Comparison of ENCODE assay signal across 16 cellular contexts in genomic region chr14:97539884-97540283, GRCh38.
DNase-seq lines count a peak whose midpoint lies in the region; ATAC-seq and TF ChIP-seq lines count a peak whose summit lies in the region.
"Had no signal": no experiment of that assay in that cellular context is flagged by ENCODE, and none has a peak within 500 bp of the region (broad histone marks: within the 10 kb centered on the region; RNA-seq: fewer than 3 reads in every experiment).

No MANE protein-coding gene starts in this region.

- BruUV-seq in PC-3 (replicated peaks; lab: Mats Ljungman, UMichigan) = no TSS peak

- no peak for TF ChIP-seq POLR2A in esophagus squamous epithelium (IDR thresholded peaks at IDR 0.05)

- H3K36me3 ChIP-seq in PC-3 (ENCODE audit: low read depth, low read length) = no peaks in the 10 kb centered on the region
- H3K36me3 ChIP-seq in neutrophil = no peaks in the 10 kb centered on the region
- H3K36me3 ChIP-seq in esophagus squamous epithelium = no peaks in the 10 kb centered on the region
- H3K36me3 ChIP-seq: BLaER1 had no signal

- no peaks in the 10 kb centered on the region for H3K9me2 ChIP-seq in PC-3 (replicated peaks; ENCODE audit: low read length)

- H3K9me3 ChIP-seq in PC-3 (ENCODE audit: low read length) = no peaks in the 10 kb centered on the region
- H3K9me3 ChIP-seq in neutrophil = no peaks in the 10 kb centered on the region
- no peaks in the 10 kb centered on the region for H3K9me3 ChIP-seq in esophagus squamous epithelium
- H3K9me3 ChIP-seq: BLaER1 had no signal

- DNase-seq in PC-3 (peak; percentile 57), SW480 (ENCODE audit: low spot score) (peak; percentile 16), epithelial cell of esophagus (ENCODE audit: low read depth) (peak; percentile 2), putamen (ENCODE audit: low spot score) (no peak), NK-92 (lab: John Stamatoyannopoulos, UW; ENCODE audit: unreplicated experiment) (no peak), esophagus squamous epithelium (lab: John Stamatoyannopoulos, UW) (no peak)
- DNase-seq: 8988T; CD4-positive, alpha-beta memory T cell; DMS153; DMS79; GF-D8; H9 had no signal

- no peak overlapping the region for H2AFZ ChIP-seq in PC-3 (ENCODE audit: low read length)

- no peak for TF ChIP-seq CTCF in PC-3 (conservative IDR thresholded peaks at IDR 0.05; ENCODE audit: low read depth, low read length)
- no peak for TF ChIP-seq CTCF in epithelial cell of esophagus (IDR thresholded peaks at IDR 0.05; ENCODE audit: insufficient read depth, low read depth, low read length, missing control alignments)
- no peak for TF ChIP-seq CTCF in neutrophil (IDR thresholded peaks at IDR 0.05)
- no peak for TF ChIP-seq CTCF in esophagus squamous epithelium (IDR thresholded peaks at IDR 0.05)

- WGBS in esophagus squamous epithelium, 2 donors = 46 to 60% methylated on average over 3 of the region's 3 CpGs

- intact Hi-C loops in PC-3 (cut with micrococcal nuclease) (no loop called here), esophagus squamous epithelium (cut with DNase I) (no loop called here)

- H3K27ac ChIP-seq in PC-3 (ENCODE audit: low read length) (no peak overlapping the region), neutrophil (peak overlapping the region; percentile 61), esophagus squamous epithelium (no peak overlapping the region)
- H3K27ac ChIP-seq: BLaER1 had no signal

- H4K20me1 ChIP-seq in PC-3 (ENCODE audit: low read length) = no peaks in the 10 kb centered on the region
- H4K20me1 ChIP-seq: BLaER1 had no signal

- POLR2A ChIA-PET in PC-3 (lab: Charles Lee; ENCODE audit: unreplicated experiment) = no interaction called here

- no peaks in the 10 kb centered on the region for H3K79me2 ChIP-seq in PC-3 (ENCODE audit: low read length)

- H3K27me3 ChIP-seq in PC-3 (ENCODE audit: low read length) = peaks cover 69% of the 10 kb centered on the region
- no peaks in the 10 kb centered on the region for H3K27me3 ChIP-seq in neutrophil
- peaks cover 0 to 13% (median 0%) of the 10 kb centered on the region in 4 donors for H3K27me3 ChIP-seq in esophagus squamous epithelium
- H3K27me3 ChIP-seq: BLaER1 had no signal

- no peak overlapping the region for H3K9ac ChIP-seq in PC-3 (ENCODE audit: low read length)
- H3K9ac ChIP-seq: BLaER1 had no signal

- no peak overlapping the region for H3K4me3 ChIP-seq in PC-3 (ENCODE audit: low read length)
- H3K4me3 ChIP-seq in epithelial cell of esophagus (ENCODE audit: low read length) = no peak overlapping the region
- H3K4me3 ChIP-seq in neutrophil (ENCODE audit: low read depth in 1 of 2, low read length in 1 of 2) = no peak overlapping the region
- no peak overlapping the region for H3K4me3 ChIP-seq in esophagus squamous epithelium
- H3K4me3 ChIP-seq: BLaER1, GM12878 had no signal

- H3K4me1 ChIP-seq in PC-3 (ENCODE audit: insufficient read depth, low read length) (no peaks in the 10 kb centered on the region), neutrophil (ENCODE audit: control insufficient read depth in 1 of 2, insufficient read depth in 1 of 2, low read depth in 1 of 2, low read length in 1 of 2) (peaks cover 37 to 42% of the 10 kb centered on the region in 2 experiments), esophagus squamous epithelium (no peaks in the 10 kb centered on the region)

- no peak overlapping the region for H3K4me2 ChIP-seq in PC-3 (ENCODE audit: low read length)
- H3K4me2 ChIP-seq: BLaER1 had no signal

- 0 out of 2 replicates have a peak, but pooled peaks have one; percentile 15 for ATAC-seq in PC-3
- ATAC-seq: GM12878, HepG2 had no signal

- CTCF ChIA-PET in PC-3 (lab: Charles Lee) = no interaction called here

- H3F3A ChIP-seq in PC-3 (ENCODE audit: low read length, unreplicated experiment) = no peaks in the 10 kb centered on the region

Comparison
In these comparisons a context has a peak if more than half of its experiments do, and no peak if none do; other contexts are left out.
1. DNase-seq: peak in PC-3 (single experiment), SW480 (single experiment) and epithelial cell of esophagus (single experiment); none in putamen (single experiment), NK-92 (single experiment) and esophagus squamous epithelium (single experiment).